17 cellular contexts compared by ENCODE assay signal in genomic region chr12:127596881-127597280, GRCh38.
"Had no signal": no experiment of that assay in that cellular context is flagged by ENCODE, and none has a peak within 500 bp of the region (broad histone marks: within the 10 kb centered on the region; RNA-seq: fewer than 3 reads in every experiment).

No MANE protein-coding gene starts in this region.

- H3K4me3 Mint-ChIP-seq: mesothelial cell of epicardium, naive B cell had no signal

- H3K36me3 Mint-ChIP-seq: mesothelial cell of epicardium, naive B cell had no signal

- H3K9me3 ChIP-seq: esophagus muscularis mucosa, gastroesophageal sphincter, heart right ventricle, left lung, lower lobe of right lung, mucosa of descending colon had no signal

- H3K27me3 Mint-ChIP-seq: naive B cell had no signal

- H3K27ac Mint-ChIP-seq: mesothelial cell of epicardium, naive B cell had no signal

- ATAC-seq: foreskin keratinocyte, gastroesophageal sphincter, heart right ventricle, left cardiac atrium, left lung, left ventricle myocardium superior, lower lobe of right lung, mucosa of descending colon had no signal

- DNase-seq: dermis blood vessel endothelial cell; effector CD4-positive, alpha-beta T cell; effector memory CD4-positive, alpha-beta T cell; foreskin keratinocyte; head of caudate nucleus; heart right ventricle; hippocampal formation; left cardiac atrium; left lung; left ventricle myocardium superior; lower lobe of right lung; mesenchymal stem cell; mucosa of descending colon; naive B cell had no signal

- H3K9me3 Mint-ChIP-seq: mesothelial cell of epicardium had no signal

- H3K4me1 Mint-ChIP-seq: naive B cell had no signal
